ENCODE assay signal across 17 cellular contexts in the genomic region with DNA sequence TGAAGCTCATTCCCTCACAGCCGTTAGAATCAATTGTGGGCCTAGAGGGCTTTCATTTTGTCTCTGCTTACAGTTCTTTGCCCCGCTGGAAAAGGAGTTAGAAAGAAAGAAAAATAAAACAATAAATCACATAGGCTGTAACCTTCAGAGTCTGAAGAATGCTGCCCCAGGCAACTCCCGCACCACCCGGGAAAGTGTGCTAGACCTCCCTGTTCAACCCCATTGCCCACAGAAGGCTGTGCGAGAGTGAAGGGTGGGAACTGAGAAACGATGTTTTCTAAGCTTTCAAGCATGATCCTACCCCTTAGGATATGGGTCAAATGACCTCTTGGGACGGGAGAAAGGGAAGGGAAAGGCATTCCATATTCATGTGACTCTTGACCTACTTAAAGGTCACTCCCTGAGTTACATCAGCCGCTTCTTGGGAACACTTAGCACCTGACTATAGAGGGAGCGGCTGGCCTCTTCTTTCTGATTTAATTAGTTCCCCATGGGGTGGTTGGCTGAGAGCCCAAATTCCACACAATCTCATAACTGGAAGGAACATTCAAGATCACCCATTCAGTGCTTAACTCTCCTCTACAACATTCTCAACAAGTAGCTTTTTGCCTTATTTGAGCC.
DNase-seq lines count a peak whose midpoint lies in the region; ATAC-seq, FAIRE-seq and TF ChIP-seq lines count a peak whose summit lies in the region.
"Had no signal": no experiment of that assay in that cellular context is flagged by ENCODE, and none has a peak within 500 bp of the region (broad histone marks: within the 10 kb centered on the region; RNA-seq: fewer than 3 reads in every experiment).

No MANE protein-coding gene starts in this region.

- H3K27ac Mint-ChIP-seq in GM23338 (peak overlapping the region; percentile 55; the same call in 1 of the 2 replicates), chondrocyte (ENCODE audit: unreplicated experiment) (no peak overlapping the region)
- no peak overlapping the region for H3K27ac Mint-ChIP-seq in activated T-cell treated with anti-CD3 and anti-CD28 coated beads, Interleukin-2, amount 50 U/mL, for 24 hours
- H3K27ac Mint-ChIP-seq: CD14-positive monocyte; dendritic cell treated with granulocyte-macrophage colony-stimulating factor and Interleukin-4, amounts not matched to agents 40 ng/mL and 50 ng/mL, for 4 days; memory B cell had no signal

- no peak overlapping the region for H3K4me3 ChIP-seq in GM23338
- peak overlapping the region in 1 of 2 donors; percentile 11 for H3K4me3 ChIP-seq in kidney (ENCODE audit: low read length in 2 of 2)
- H3K4me3 ChIP-seq in small intestine (ENCODE audit: low read depth in 1 of 2, low read length in 2 of 2), result no peak overlapping the region
- H3K4me3 ChIP-seq: SJSA1 had no signal

- peaks cover 35% of the 10 kb centered on the region for H3K9me2 ChIP-seq in GM23338 (ENCODE audit: insufficient read depth)

- intact Hi-C loops in kidney (cut with DNase I), result no loop called here

- peaks cover 4% of the 10 kb centered on the region; the same call in 1 of the 2 replicates for H3K4me1 ChIP-seq in GM23338 (ENCODE audit: insufficient read depth)
- peaks cover 10 to 13% of the 10 kb centered on the region in 2 donors for H3K4me1 ChIP-seq in kidney (ENCODE audit: control insufficient read depth in 1 of 2, insufficient read depth in 1 of 2, low read depth in 1 of 2, low read length in 2 of 2)
- no peaks in the 10 kb centered on the region for H3K4me1 ChIP-seq in small intestine (ENCODE audit: control insufficient read depth in 2 of 2, insufficient read depth in 1 of 2, low read depth in 1 of 2, low read length in 1 of 2)
- H3K4me1 ChIP-seq: parathyroid adenoma, SJSA1 had no signal

- H2AFZ ChIP-seq in GM23338, result 0 out of 2 replicates have a peak overlapping the region, but pooled peaks have one; percentile 0
- H2AFZ ChIP-seq: parathyroid adenoma had no signal

- peak; percentile 74 for ATAC-seq in GM23338
- ATAC-seq in HG03280 (IDR thresholded peaks at IDR 0.05; ENCODE audit: unreplicated experiment), result no peak

- H3K27me3 ChIP-seq in GM23338 (ENCODE audit: insufficient read depth), result no peaks in the 10 kb centered on the region
- H3K27me3 ChIP-seq in small intestine (ENCODE audit: control insufficient read depth in 2 of 2, insufficient read depth in 2 of 2, low read length in 2 of 2), result no peaks in the 10 kb centered on the region
- H3K27me3 ChIP-seq: SJSA1 had no signal

- no peak overlapping the region for H3K27ac ChIP-seq in GM23338 (ENCODE audit: low read depth)
- H3K27ac ChIP-seq in kidney (ENCODE audit: low read depth in 2 of 2, low read length in 2 of 2), result peak overlapping the region; percentile 64 to 84
- H3K27ac ChIP-seq in small intestine (ENCODE audit: low read depth in 1 of 2, low read length in 1 of 2), result no peak overlapping the region
- H3K27ac ChIP-seq: parathyroid adenoma, SJSA1 had no signal

- TF ChIP-seq CTCF in GM23338 (conservative IDR thresholded peaks at IDR 0.05; ENCODE audit: low read depth in 2 of 2), result no peak
- no peak for TF ChIP-seq CTCF in kidney (IDR thresholded peaks at IDR 0.05; ENCODE audit: borderline replicate concordance, extremely low read depth, insufficient read depth)
- no peak for TF ChIP-seq CTCF in chondrocyte (IDR thresholded peaks at IDR 0.05)

- no peaks in the 10 kb centered on the region for H4K20me1 ChIP-seq in GM23338 (replicated peaks; ENCODE audit: insufficient read depth)

- no peaks in the 10 kb centered on the region for H3K9me3 ChIP-seq in kidney (ENCODE audit: control insufficient read depth in 1 of 2, low read length in 2 of 2)
- no peaks in the 10 kb centered on the region for H3K9me3 ChIP-seq in small intestine (ENCODE audit: control insufficient read depth, low read depth)
- H3K9me3 ChIP-seq: SJSA1 had no signal

- H3K4me1 Mint-ChIP-seq in GM23338, result peaks cover 23% of the 10 kb centered on the region
- H3K4me1 Mint-ChIP-seq in chondrocyte (ENCODE audit: low read depth), result peaks cover 11% of the 10 kb centered on the region
- no peaks in the 10 kb centered on the region for H3K4me1 Mint-ChIP-seq in activated T-cell treated with anti-CD3 and anti-CD28 coated beads, Interleukin-2, amount 50 U/mL, for 24 hours (ENCODE audit: low read depth)

- H3K27me3 Mint-ChIP-seq in GM23338 (ENCODE audit: insufficient read depth, low read depth, poor library complexity) (peaks cover 2% of the 10 kb centered on the region), chondrocyte (ENCODE audit: low read depth) (peaks cover 4% of the 10 kb centered on the region)
- no peaks in the 10 kb centered on the region for H3K27me3 Mint-ChIP-seq in activated T-cell treated with anti-CD3 and anti-CD28 coated beads, Interleukin-2, amount 50 U/mL, for 24 hours

- H3K36me3 ChIP-seq in GM23338 (ENCODE audit: insufficient read depth), result no peaks in the 10 kb centered on the region
- no peaks in the 10 kb centered on the region for H3K36me3 ChIP-seq in kidney (ENCODE audit: control insufficient read depth in 1 of 2, insufficient read depth in 2 of 2, low read length in 2 of 2)
- H3K36me3 ChIP-seq in small intestine (ENCODE audit: control insufficient read depth in 2 of 2, insufficient read depth in 2 of 2, low read length in 2 of 2), result no peaks in the 10 kb centered on the region
- H3K36me3 ChIP-seq: SJSA1 had no signal

- no peak overlapping the region for H3K4me2 ChIP-seq in GM23338

- DNase-seq in GM23338 (ENCODE audit: low spot score), result peak; percentile 65
- peak; percentile 7 for DNase-seq in astrocyte of the hippocampus (ENCODE audit: low read depth, low spot score)
- peak; percentile 85 for DNase-seq in kidney
- DNase-seq in small intestine, result peak; percentile 40
- no peak for DNase-seq in SKM-1 treated with dmso at 0.1 percent for 144 hours (lab: John Stamatoyannopoulos, UW; ENCODE audit: unreplicated experiment)
- no peak for DNase-seq in chondrocyte (ENCODE audit: low spot score)
- no peak for DNase-seq in activated T-cell treated with anti-CD3 and anti-CD28 coated beads, Interleukin-2, amount 50 U/mL, for 24 hours
- DNase-seq: activated CD4-positive, CD25-positive, alpha-beta regulatory T cell; KBM-7; NCI-H1930; stimulated activated CD4-positive, alpha-beta T cell treated with anti-CD3 and anti-CD28 coated beads, Interleukin-2, amount 100 ng/mL, for 24 hours had no signal

- FAIRE-seq in kidney (lab: Jason Lieb, UNC) (no peak), small intestine (lab: Jason Lieb, UNC) (no peak)

- H3K9ac ChIP-seq in kidney (ENCODE audit: low read length in 2 of 2), result peak overlapping the region in 1 of 2 donors; percentile 15
- H3K9ac ChIP-seq: parathyroid adenoma had no signal

- H3K4me3 Mint-ChIP-seq in GM23338 (no peak overlapping the region; the same call in 2 of the 3 replicates), chondrocyte (ENCODE audit: unreplicated experiment) (no peak overlapping the region)
- no peak overlapping the region for H3K4me3 Mint-ChIP-seq in activated T-cell treated with anti-CD3 and anti-CD28 coated beads, Interleukin-2, amount 50 U/mL, for 24 hours
- H3K4me3 Mint-ChIP-seq: CD14-positive monocyte; dendritic cell treated with granulocyte-macrophage colony-stimulating factor and Interleukin-4, amounts not matched to agents 40 ng/mL and 50 ng/mL, for 4 days; memory B cell had no signal

- WGBS in small intestine, 3 donors, result 65 to 70% (median 70%) methylated on average over 9 of the region's 9 CpGs

- no peaks in the 10 kb centered on the region for H3K79me2 ChIP-seq in GM23338 (replicated peaks; ENCODE audit: insufficient read depth)
- H3K79me2 ChIP-seq: parathyroid adenoma had no signal

- H3K9me3 Mint-ChIP-seq in GM23338 (peaks cover 2% of the 10 kb centered on the region; the same call in 1 of the 3 replicates), chondrocyte (ENCODE audit: low read depth) (no peaks in the 10 kb centered on the region)
- no peaks in the 10 kb centered on the region for H3K9me3 Mint-ChIP-seq in activated T-cell treated with anti-CD3 and anti-CD28 coated beads, Interleukin-2, amount 50 U/mL, for 24 hours
- H3K9me3 Mint-ChIP-seq: dendritic cell treated with granulocyte-macrophage colony-stimulating factor and Interleukin-4, amounts not matched to agents 40 ng/mL and 50 ng/mL, for 4 days; memory B cell had no signal

- H3F3A ChIP-seq in GM23338 (replicated peaks; ENCODE audit: low read depth), result no peaks in the 10 kb centered on the region

- H3K36me3 Mint-ChIP-seq in GM23338 (ENCODE audit: low read depth) (no peaks in the 10 kb centered on the region; the same call in 1 of the 3 replicates), chondrocyte (ENCODE audit: low read depth) (no peaks in the 10 kb centered on the region)
- no peaks in the 10 kb centered on the region for H3K36me3 Mint-ChIP-seq in activated T-cell treated with anti-CD3 and anti-CD28 coated beads, Interleukin-2, amount 50 U/mL, for 24 hours (ENCODE audit: low read depth)
- H3K36me3 Mint-ChIP-seq: CD14-positive monocyte, memory B cell had no signal

TF ChIP-seq in GM23338, 12 proteins besides CTCF, POLR2A, EP300 and RAD21:
- TF ChIP-seq JUNB (IDR thresholded peaks at IDR 0.05; ENCODE audit: unreplicated experiment), result no peak
- TF ChIP-seq ZNF114 (CRISPR knock-in tag; IDR thresholded peaks at IDR 0.05), result no peak
- TF ChIP-seq POLR2AphosphoS5 (IDR thresholded peaks at IDR 0.05; ENCODE audit: low read depth), result no peak
TF ChIP-seq in GM23338: peak in this region for 0.

Comparison
In these comparisons a context has a peak if more than half of its experiments do, and no peak if none do; other contexts are left out.
1. DNase-seq: peak in GM23338 (single experiment), astrocyte of the hippocampus (single experiment), kidney (single experiment) and small intestine (single experiment); none in SKM-1 treated with dmso at 0.1 percent for 144 hours (single experiment), chondrocyte (single experiment) and activated T-cell treated with anti-CD3 and anti-CD28 coated beads, Interleukin-2, amount 50 U/mL, for 24 hours (single experiment).
2. H3K27ac ChIP-seq: peak in kidney (2 of 2); none in GM23338 (single experiment) and small intestine (0 of 2).